Comparison of ENCODE assay signal across 21 cellular contexts in the genomic region with DNA sequence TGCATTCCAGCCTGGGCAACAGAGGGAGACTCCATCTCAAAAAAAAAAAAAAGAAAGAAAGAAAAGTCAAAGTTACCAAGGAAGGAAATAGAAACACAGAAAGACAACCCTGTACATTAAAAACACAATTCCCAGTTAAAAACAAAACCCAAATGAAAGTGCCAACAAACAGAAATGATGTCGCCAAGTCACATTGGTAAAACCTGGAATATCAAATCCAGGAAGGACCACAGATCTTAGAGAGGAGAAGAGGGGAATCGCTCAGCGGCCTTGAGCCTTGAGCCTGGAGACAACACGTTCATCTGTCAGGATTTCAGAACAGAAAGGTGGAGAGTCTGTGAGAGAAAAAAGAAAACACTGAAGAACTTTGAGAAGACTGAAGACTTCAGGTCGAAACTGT.
"Had no signal": no experiment of that assay in that cellular context is flagged by ENCODE, and none has a peak within 500 bp of the region (broad histone marks: within the 10 kb centered on the region; RNA-seq: fewer than 3 reads in every experiment).

No MANE protein-coding gene starts in this region.

- H3K9me3 ChIP-seq: Peyer's patch, SJSA1 had no signal

- H3K27ac ChIP-seq: KMS-11, Peyer's patch, RWPE1, SJSA1 had no signal

- H3K4me2 ChIP-seq: KMS-11 had no signal

- H3K4me1 Mint-ChIP-seq: activated B cell treated with CpG ODN at 0.5 μM for 24 hours; activated CD4-positive, alpha-beta T cell treated with anti-CD3 and anti-CD28 coated beads, Interleukin-2, amount 10 ng/mL, durations not matched to agents 24 days and 14 days had no signal

- DNase-seq: activated B cell treated with CpG ODN at 0.5 μM for 24 hours; activated CD4-positive, alpha-beta T cell treated with anti-CD3 and anti-CD28 coated beads for 1 hour; activated CD4-positive, alpha-beta T cell treated with anti-CD3 and anti-CD28 coated beads, Interleukin-2, amount 10 ng/mL, durations not matched to agents 24 days and 14 days; activated CD4-positive, alpha-beta T cell treated with anti-CD3 and anti-CD28 coated beads, Interleukin-2, amount 50 U/mL, for 48 hours; activated CD8-positive, alpha-beta memory T cell treated with anti-CD3 and anti-CD28 coated beads for 24 hours; activated gamma-delta T cell; activated T-cell treated with anti-CD3 and anti-CD28 coated beads, Interleukin-2, amount 50 U/mL, for 4 hours; amygdala; NCI-H1092; NCI-H1930; NCI-H446; NCI-H524; SHP77 had no signal

- H3K4me3 ChIP-seq: Peyer's patch, SJSA1 had no signal

- H3K4me3 Mint-ChIP-seq: activated B cell treated with CpG ODN at 0.5 μM for 24 hours; activated CD4-positive, alpha-beta T cell treated with anti-CD3 and anti-CD28 coated beads, Interleukin-2, amount 10 ng/mL, durations not matched to agents 24 days and 14 days; activated T-cell treated with anti-CD3 and anti-CD28 coated beads, Interleukin-2, amount 50 U/mL, for 4 hours; brain; central memory CD8-positive, alpha-beta T cell; T-helper 1 cell treated with Interleukin-12 subunit alpha and Interleukin-12 subunit beta and Interleukin-4 antibody, amounts not matched to agents 30 μg/mL and 1 μg/mL, for 36 hours had no signal

- H3K27me3 ChIP-seq: Peyer's patch had no signal

- H3K4me1 ChIP-seq: Peyer's patch, SJSA1 had no signal

- H3K27me3 Mint-ChIP-seq: activated CD4-positive, alpha-beta T cell treated with anti-CD3 and anti-CD28 coated beads, Interleukin-2, amount 10 ng/mL, durations not matched to agents 24 days and 14 days; brain; central memory CD8-positive, alpha-beta T cell had no signal

- H3K9ac ChIP-seq: KMS-11 had no signal

- H3K36me3 ChIP-seq: Peyer's patch, SJSA1 had no signal

- ATAC-seq: activated naive CD4-positive, alpha-beta T cell treated with anti-CD3 and anti-CD28 coated beads, Interleukin-2, amount 50 U/mL, for 72 hours; activated T-cell treated with anti-CD3 and anti-CD28 coated beads, Interleukin-2, amount 50 U/mL, for 4 hours had no signal

- H3K27ac Mint-ChIP-seq: activated B cell treated with CpG ODN at 0.5 μM for 24 hours; activated CD4-positive, alpha-beta T cell treated with anti-CD3 and anti-CD28 coated beads, Interleukin-2, amount 10 ng/mL, durations not matched to agents 24 days and 14 days; activated naive CD4-positive, alpha-beta T cell treated with anti-CD3 and anti-CD28 coated beads, Interleukin-2, amount 50 U/mL, for 72 hours; T-helper 1 cell treated with Interleukin-12 subunit alpha and Interleukin-12 subunit beta and Interleukin-4 antibody, amounts not matched to agents 30 μg/mL and 1 μg/mL, for 36 hours had no signal

- H3K9me3 Mint-ChIP-seq: activated B cell treated with CpG ODN at 0.5 μM for 24 hours; activated CD4-positive, alpha-beta T cell treated with anti-CD3 and anti-CD28 coated beads, Interleukin-2, amount 10 ng/mL, durations not matched to agents 24 days and 14 days; activated naive CD4-positive, alpha-beta T cell treated with anti-CD3 and anti-CD28 coated beads, Interleukin-2, amount 50 U/mL, for 72 hours; activated T-cell treated with anti-CD3 and anti-CD28 coated beads, Interleukin-2, amount 50 U/mL, for 4 hours; brain; central memory CD8-positive, alpha-beta T cell; T-helper 1 cell treated with Interleukin-12 subunit alpha and Interleukin-12 subunit beta and Interleukin-4 antibody, amounts not matched to agents 30 μg/mL and 1 μg/mL, for 36 hours had no signal

- H3K36me3 Mint-ChIP-seq: activated naive CD4-positive, alpha-beta T cell treated with anti-CD3 and anti-CD28 coated beads, Interleukin-2, amount 50 U/mL, for 72 hours; brain had no signal
